Comparison of ENCODE assay signal across 25 cellular contexts in the genomic region with DNA sequence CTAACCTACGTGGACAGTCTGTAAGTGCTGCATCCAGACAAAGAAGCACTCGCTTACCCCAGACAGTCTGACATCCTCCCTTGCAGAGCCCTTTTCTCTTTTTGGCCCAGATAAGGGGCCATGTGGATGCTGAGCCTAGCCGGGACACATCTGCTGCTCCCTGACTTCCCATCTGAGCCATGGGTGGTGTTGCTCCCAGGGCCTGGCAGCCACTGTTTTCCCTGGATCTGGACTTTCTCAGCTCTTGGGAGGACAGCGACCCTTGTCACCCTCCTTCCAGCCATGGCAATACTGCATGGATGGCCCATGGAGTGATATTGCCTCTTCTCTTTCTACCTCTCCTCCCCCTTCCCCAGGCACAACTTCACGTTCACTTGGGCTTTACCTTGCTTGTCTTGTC. TPM values are rescaled to one million over a fixed set of nuclear protein-coding genes. Genes with fewer than 3 reads are reported as not detected.
DNase-seq lines count a peak whose midpoint lies in the region; FAIRE-seq and TF ChIP-seq lines count a peak whose summit lies in the region.
"Had no signal": no experiment of that assay in that cellular context is flagged by ENCODE, and none has a peak within 500 bp of the region (broad histone marks: within the 10 kb centered on the region; RNA-seq: fewer than 3 reads in every experiment).

No MANE protein-coding gene starts in this region.

- H3K9me3 Mint-ChIP-seq in progenitor cell of endocrine pancreas (ENCODE audit: low read depth) = no peaks in the 10 kb centered on the region
- H3K9me3 Mint-ChIP-seq: activated naive CD8-positive, alpha-beta T cell treated with anti-CD3 and anti-CD28 coated beads for 36 hours; HFFc6; nephron; T-helper 2 cell treated with Interferon-gamma antibody and Interleukin-4, amounts not matched to agents 5 μg/mL and 100 μg/mL, for 36 hours had no signal

- H3K27me3 ChIP-seq in prostate gland (replicated peaks; ENCODE audit: insufficient read depth) (no peaks in the 10 kb centered on the region), transverse colon (no peaks in the 10 kb centered on the region)

- no peak overlapping the region for H3K27ac Mint-ChIP-seq in progenitor cell of endocrine pancreas
- H3K27ac Mint-ChIP-seq: activated CD4-positive, alpha-beta T cell treated with anti-CD3 and anti-CD28 coated beads for 36 hours; activated CD8-positive, alpha-beta T cell treated with anti-CD3 and anti-CD28 coated beads, Interleukin-2, amount 10 ng/mL, durations not matched to agents 7 days and 5 days; activated naive CD8-positive, alpha-beta T cell treated with anti-CD3 and anti-CD28 coated beads for 36 hours; HFFc6; nephron; T-helper 2 cell treated with Interferon-gamma antibody and Interleukin-4, amounts not matched to agents 5 μg/mL and 100 μg/mL, for 36 hours had no signal

- POLR2A ChIA-PET in RWPE1 (lab: Yijun Ruan, JAX; ENCODE audit: low non-redundant PET) = no interaction called here

- H3K4me3 ChIP-seq in coronary artery (peak overlapping the region; percentile 17), prostate gland (no peak overlapping the region), transverse colon (no peak overlapping the region)
- H3K4me3 ChIP-seq: dorsolateral prefrontal cortex, lower lobe of right lung, upper lobe of left lung had no signal

- TF ChIP-seq POLR2A in prostate gland (IDR thresholded peaks at IDR 0.05) = no peak
- no peak for TF ChIP-seq POLR2A in transverse colon (IDR thresholded peaks at IDR 0.05)
- no peak for TF ChIP-seq POLR2A in H54 (IDR thresholded peaks at IDR 0.05; ENCODE audit: low read depth, low read length)

- in situ Hi-C loops in transverse colon (cut with MboI; ENCODE audit: low pct_ligation_motif_present in 1 of 4, low pct_unique_long_range_greater_than_20kb in 1 of 4, low sequenced_read_pairs in 3 of 4) = no loop called here

- H3K27me3 Mint-ChIP-seq in progenitor cell of endocrine pancreas = peaks cover 52% of the 10 kb centered on the region

- H3K36me3 ChIP-seq in prostate gland = no peaks in the 10 kb centered on the region
- no peaks in the 10 kb centered on the region for H3K36me3 ChIP-seq in transverse colon
- H3K36me3 ChIP-seq: upper lobe of left lung had no signal

- no peak for TF ChIP-seq EP300 in transverse colon (IDR thresholded peaks at IDR 0.05; ENCODE audit: low read depth)

- peaks cover 2% of the 10 kb centered on the region for H3K4me1 Mint-ChIP-seq in progenitor cell of endocrine pancreas (ENCODE audit: low read depth)
- H3K4me1 Mint-ChIP-seq: activated CD4-positive, alpha-beta T cell treated with anti-CD3 and anti-CD28 coated beads for 36 hours had no signal

- no peaks in the 10 kb centered on the region for H3K9me3 ChIP-seq in prostate gland
- no peaks in the 10 kb centered on the region for H3K9me3 ChIP-seq in transverse colon
- H3K9me3 ChIP-seq: lower lobe of right lung, upper lobe of left lung had no signal

- H3K4me3 Mint-ChIP-seq in progenitor cell of endocrine pancreas (ENCODE audit: low read depth) = no peak overlapping the region
- H3K4me3 Mint-ChIP-seq: activated CD4-positive, alpha-beta T cell treated with anti-CD3 and anti-CD28 coated beads for 36 hours; activated CD8-positive, alpha-beta T cell treated with anti-CD3 and anti-CD28 coated beads, Interleukin-2, amount 10 ng/mL, durations not matched to agents 7 days and 5 days; activated naive CD8-positive, alpha-beta T cell treated with anti-CD3 and anti-CD28 coated beads for 36 hours; HFFc6; T-helper 2 cell treated with Interferon-gamma antibody and Interleukin-4, amounts not matched to agents 5 μg/mL and 100 μg/mL, for 36 hours had no signal

- H3K4me1 ChIP-seq in prostate gland (replicated peaks) (peaks cover 5% of the 10 kb centered on the region), transverse colon (peaks cover 55 to 88% (median 75%) of the 10 kb centered on the region in 4 donors)

- WGBS in prostate gland = 66% methylated on average over 5 of the region's 5 CpGs
- 50 to 69% methylated on average over 1 to 5 of the region's 5 CpGs for WGBS in transverse colon (ENCODE audit: low coverage in 1 of 2), 2 donors

- CTCF ChIA-PET in RWPE1 (lab: Yijun Ruan, JAX) = interaction anchor here (0.5 kb wide), 1 partner anchor 27 kb away, joined by 3 read pairs; no protein-coding TSS in a partner anchor

- DNase-seq in RWPE1 (ENCODE audit: low spot score) (no peak), coronary artery (ENCODE audit: low spot score) (no peak), prostate gland (ENCODE audit: low spot score) (no peak), transverse colon (no peak), GM19238 (ENCODE audit: insufficient read length, low spot score) (no peak), H54 (ENCODE audit: insufficient read length, low spot score) (no peak), progenitor cell of endocrine pancreas (ENCODE audit: low spot score, unreplicated experiment) (no peak)
- DNase-seq: activated CD4-positive, alpha-beta T cell treated with anti-CD3 and anti-CD28 coated beads for 36 hours; activated CD8-positive, alpha-beta T cell treated with anti-CD3 and anti-CD28 coated beads, Interleukin-2, amount 10 ng/mL, durations not matched to agents 7 days and 5 days; activated effector memory CD4-positive, alpha-beta T cell treated with Interleukin-2 at 50 U/mL for 16 hours; activated naive CD8-positive, alpha-beta T cell treated with anti-CD3 and anti-CD28 coated beads for 36 hours; CD4-positive, CD25-positive, alpha-beta regulatory T cell; cerebellar nuclear complex; dorsolateral prefrontal cortex; HFFc6; islet precursor cell; KBM-7; lower lobe of right lung; MM.1S; NCI-H1417 treated with DMSO at 0.1 percent for 48 hours; upper lobe of left lung had no signal

- intact Hi-C loops in prostate gland (cut with DNase I) = no loop called here
- intact Hi-C loops in transverse colon (cut with DNase I; ENCODE audit: low total_unique reads) = loop anchor here (5.0 kb wide), 1 partner anchor 42 kb away; no protein-coding TSS in a partner anchor

- no peaks in the 10 kb centered on the region for H3K36me3 Mint-ChIP-seq in progenitor cell of endocrine pancreas (ENCODE audit: insufficient read depth)
- H3K36me3 Mint-ChIP-seq: activated naive CD8-positive, alpha-beta T cell treated with anti-CD3 and anti-CD28 coated beads for 36 hours; CD4-positive, CD25-positive, alpha-beta regulatory T cell had no signal

- H3K27ac ChIP-seq in RWPE1 (peak overlapping the region; percentile 71; the same call in 1 of the 2 replicates), coronary artery (peak overlapping the region; percentile 28 to 89), prostate gland (peak overlapping the region; percentile 20 to 52), transverse colon (peak overlapping the region; percentile 94 to 95 (median 94))
- H3K27ac ChIP-seq: lower lobe of right lung had no signal

- TF ChIP-seq CTCF in RWPE1 (conservative IDR thresholded peaks at IDR 0.05; ENCODE audit: low read depth) (no peak), coronary artery (IDR thresholded peaks at IDR 0.05) (no peak), prostate gland (IDR thresholded peaks at IDR 0.05) (no peak), transverse colon (IDR thresholded peaks at IDR 0.05) (no peak), progenitor cell of endocrine pancreas (IDR thresholded peaks at IDR 0.05; ENCODE audit: unreplicated experiment) (no peak)

- no peak for FAIRE-seq in H54 (lab: Jason Lieb, UNC)
- FAIRE-seq: GM12891, HTR-8/SVneo had no signal

RNA-seq across cellular contexts. Expression of a gene that starts 4.2 kb away (rescaled TPM):
- total RNA-seq in prostate gland (10 to 100 TPM; 23.9 to 39.9 TPM), transverse colon (100 to 1,000 TPM in 2 of 4 donors, 10 to 100 TPM in 2; 74.6 to 168 (median 94.5) TPM), progenitor cell of endocrine pancreas (4.0 and 4.3 TPM in 2 replicates)

Comparison
In these comparisons a context has a peak if more than half of its experiments do, and no peak if none do; other contexts are left out.
1. H3K27ac ChIP-seq: peak in every context shown above with its lines; median percentile 94 in transverse colon; 71 in RWPE1; 58 in coronary artery; 36 in prostate gland.